In the genomic region with DNA sequence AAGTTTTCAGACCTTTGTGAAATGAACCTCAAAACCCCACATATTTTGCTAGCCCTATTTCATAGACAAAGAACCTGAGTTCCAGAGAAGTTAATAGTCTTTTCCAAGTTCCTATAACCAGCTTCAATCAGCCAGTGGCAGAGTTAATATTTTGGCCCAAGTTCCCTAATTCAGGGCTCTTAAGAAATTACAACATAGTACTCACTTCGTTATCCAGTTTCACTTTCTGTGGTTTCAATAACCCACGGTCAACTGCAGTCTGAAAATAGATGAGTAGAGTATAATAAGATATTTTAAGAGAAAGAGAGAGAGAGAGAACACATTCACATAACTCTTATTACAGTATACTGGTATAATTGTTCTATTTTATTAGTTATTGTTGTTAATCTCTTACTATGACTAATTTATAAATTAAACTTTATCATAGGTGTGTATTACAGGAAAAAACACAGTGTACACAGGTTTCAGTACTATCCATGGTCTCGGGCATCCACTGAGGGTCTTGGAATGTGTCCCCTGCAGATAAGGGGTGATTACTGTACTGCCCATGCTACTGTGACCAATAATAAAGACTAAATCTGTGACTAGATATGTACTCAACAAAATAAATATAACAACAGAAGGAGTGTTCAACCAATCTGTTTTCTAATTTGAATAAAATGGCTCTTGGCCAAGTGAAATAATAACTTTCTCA, we compare ENCODE assay signal across 10 cellular contexts. TPM values are rescaled to one million over a fixed set of nuclear protein-coding genes. Genes with fewer than 3 reads are reported as not detected.
A peak's percentile ranks its signal among the peaks of the same experiment; 100 is the strongest.
DNase-seq lines count a peak whose midpoint lies in the region; ATAC-seq and TF ChIP-seq lines count a peak whose summit lies in the region.
"Had no signal": no experiment of that assay in that cellular context is flagged by ENCODE, and none has a peak within 500 bp of the region (broad histone marks: within the 10 kb centered on the region; RNA-seq: fewer than 3 reads in every experiment).

No MANE protein-coding gene starts in this region.

- DNase-seq in RWPE2 (ENCODE audit: low spot score) (no peak), heart left ventricle (no peak), aorta (no peak), neural progenitor cell (ENCODE audit: low spot score) (no peak), testis (no peak)
- no peak for DNase-seq in activated CD4-positive, CD25-positive, alpha-beta regulatory T cell (lab: John Stamatoyannopoulos, UW)

- WGBS in heart left ventricle, 4 donors = 9 to 14% (median 11%) methylated on average over 3 of the region's 3 CpGs
- WGBS in aorta, 2 donors = 29 to 30% methylated on average over 3 of the region's 3 CpGs
- WGBS in testis, 2 donors = 40 to 49% methylated on average over 3 of the region's 3 CpGs

- peaks cover 8% of the 10 kb centered on the region for H3K4me1 Mint-ChIP-seq in neural progenitor cell

- H3K27ac ChIP-seq in RWPE2 (ENCODE audit: poor library complexity, severe bottlenecking) (no peak overlapping the region), heart left ventricle (peak overlapping the region; percentile 36 to 79 (median 69)), aorta (ENCODE audit: low read depth in 1 of 2, low read length in 2 of 2) (no peak overlapping the region), neural progenitor cell (no peak overlapping the region), testis (no peak overlapping the region)
- H3K27ac ChIP-seq: VCaP had no signal

- no peaks in the 10 kb centered on the region for H3K79me2 ChIP-seq in neural progenitor cell (ENCODE audit: low read depth)

- H3K9me3 Mint-ChIP-seq in neural progenitor cell = no peaks in the 10 kb centered on the region

- ATAC-seq in GM18907 (IDR thresholded peaks at IDR 0.05; ENCODE audit: unreplicated experiment) = peak; percentile 83
- peak; percentile 78 for ATAC-seq in HG02938 (IDR thresholded peaks at IDR 0.05; ENCODE audit: unreplicated experiment)
- ATAC-seq in RWPE2 (ENCODE audit: low read depth) = peak; percentile 72
- ATAC-seq in heart left ventricle = peak; percentile 33 to 87 (median 80)
- ATAC-seq in aorta (ENCODE audit: low FRiP score) = peak; percentile 80

- H3K4me3 Mint-ChIP-seq in neural progenitor cell = no peak overlapping the region

- no peak overlapping the region for H3K4me2 ChIP-seq in neural progenitor cell

- H3K36me3 Mint-ChIP-seq in neural progenitor cell = no peaks in the 10 kb centered on the region

- H3K4me3 ChIP-seq in RWPE2 (ENCODE audit: severe bottlenecking) = peak overlapping the region; percentile 0
- peak overlapping the region in 10 of 12 donors; percentile 19 to 49 (median 32) for H3K4me3 ChIP-seq in heart left ventricle
- H3K4me3 ChIP-seq in aorta (ENCODE audit: low read length in 2 of 2) = peak overlapping the region; percentile 24 to 35
- H3K4me3 ChIP-seq in neural progenitor cell = no peak overlapping the region
- H3K4me3 ChIP-seq in testis = no peak overlapping the region
- H3K4me3 ChIP-seq: skin epidermis had no signal

- no peak for TF ChIP-seq POLR2A in heart left ventricle (IDR thresholded peaks at IDR 0.05)
- no peak for TF ChIP-seq POLR2A in testis (IDR thresholded peaks at IDR 0.05)

- no peak overlapping the region for H2AFZ ChIP-seq in neural progenitor cell (replicated peaks)

- H3K9me3 ChIP-seq in RWPE2 (ENCODE audit: severe bottlenecking) (no peaks in the 10 kb centered on the region), heart left ventricle (no peaks in the 10 kb centered on the region), aorta (ENCODE audit: control insufficient read depth, low read length) (no peaks in the 10 kb centered on the region), neural progenitor cell (ENCODE audit: low read depth) (no peaks in the 10 kb centered on the region), testis (no peaks in the 10 kb centered on the region)

- no peaks in the 10 kb centered on the region for H3F3A ChIP-seq in neural progenitor cell (ENCODE audit: low read depth)

- H3K4me1 ChIP-seq in RWPE2 (ENCODE audit: insufficient read depth, poor library complexity, severe bottlenecking) (peaks cover 3% of the 10 kb centered on the region), heart left ventricle (peaks cover 5 to 38% (median 20%) of the 10 kb centered on the region in 12 donors), aorta (ENCODE audit: control insufficient read depth in 1 of 2, insufficient read depth in 2 of 2, low read length in 2 of 2) (peaks cover 0 to 3% of the 10 kb centered on the region in 2 donors), neural progenitor cell (no peaks in the 10 kb centered on the region), testis (no peaks in the 10 kb centered on the region)

- no peaks in the 10 kb centered on the region for H3K27me3 ChIP-seq in RWPE2 (ENCODE audit: insufficient read depth, poor library complexity, severe bottlenecking)
- no peaks in the 10 kb centered on the region for H3K27me3 ChIP-seq in heart left ventricle
- H3K27me3 ChIP-seq in aorta (ENCODE audit: control insufficient read depth in 1 of 2, insufficient read depth in 2 of 2, low read length in 1 of 2) = no peaks in the 10 kb centered on the region
- H3K27me3 ChIP-seq in neural progenitor cell = no peaks in the 10 kb centered on the region
- H3K27me3 ChIP-seq in testis = no peaks in the 10 kb centered on the region

- no peak overlapping the region for H3K27ac Mint-ChIP-seq in neural progenitor cell

- intact Hi-C loops in heart left ventricle (cut with DNase I) (no loop called here), aorta (cut with DNase I) (no loop called here), testis (cut with DNase I; ENCODE audit: low total_unique reads) (no loop called here)

- peaks cover 3% of the 10 kb centered on the region for H3K27me3 Mint-ChIP-seq in neural progenitor cell (ENCODE audit: insufficient read depth, low read depth)

- no peak for TF ChIP-seq CTCF in RWPE2 (IDR thresholded peaks at IDR 0.05; ENCODE audit: poor library complexity, severe bottlenecking)
- no peak for TF ChIP-seq CTCF in heart left ventricle (IDR thresholded peaks at IDR 0.05)
- no peak for TF ChIP-seq CTCF in neural progenitor cell (IDR thresholded peaks at IDR 0.05)
- TF ChIP-seq CTCF in testis (IDR thresholded peaks at IDR 0.05) = no peak

- H3K9ac ChIP-seq in neural progenitor cell = no peak overlapping the region

- H3K36me3 ChIP-seq in RWPE2 (ENCODE audit: low read depth) (no peaks in the 10 kb centered on the region), heart left ventricle (peaks cover 0 to 4% (median 0%) of the 10 kb centered on the region in 9 donors), aorta (ENCODE audit: control insufficient read depth in 1 of 2, insufficient read depth in 2 of 2, low read length in 1 of 2) (no peaks in the 10 kb centered on the region), neural progenitor cell (no peaks in the 10 kb centered on the region), testis (ENCODE audit: low read depth, missing control alignments) (no peaks in the 10 kb centered on the region)

- H4K20me1 ChIP-seq in neural progenitor cell (ENCODE audit: low read depth) = no peaks in the 10 kb centered on the region

RNA-seq across cellular contexts. Expression of gene MYOT, which starts 9.3 kb away (rescaled TPM):
- total RNA-seq in heart left ventricle = 100 to 1,000 TPM in 2 of 9 donors, 10 to 100 TPM in 6, 1 to 10 TPM in 1; 6.2 to 374 (median 27.7) TPM
- polyA plus RNA-seq in heart left ventricle = 100 to 1,000 TPM in 1 of 2 donors, 1 to 10 TPM in 1; 9.7 to 276 TPM
- total RNA-seq in aorta = 1 to 10 TPM; 4.0 to 7.1 TPM
- polyA plus RNA-seq in aorta = 1 to 10 TPM in 1 of 2 donors, under 1 TPM in 1; 0.26 to 6.3 TPM
- total RNA-seq in neural progenitor cell (ENCODE audit: low replicate concordance) = not detected in 2 replicates
- under 1 TPM; 0.43 to 0.79 TPM for total RNA-seq in testis
- polyA plus RNA-seq in testis (ENCODE audit: insufficient read depth, low read depth, low replicate concordance) = 7.2 TPM

RNA-seq across cellular contexts. Expression of gene PKD2L2, which starts 30.9 kb away (rescaled TPM):
- total RNA-seq in heart left ventricle = 1 to 10 TPM in 1 of 9 donors, under 1 TPM in 7, not detected in 1; 0.37 to 1.1 (median 0.52) TPM
- polyA plus RNA-seq in heart left ventricle = under 1 TPM in 1 of 2 donors, not detected in 1; 0.08 TPM
- total RNA-seq in aorta = not detected
- polyA plus RNA-seq in aorta = not detected
- total RNA-seq in neural progenitor cell (ENCODE audit: low replicate concordance) = not detected in 2 replicates
- total RNA-seq in testis = 1 to 10 TPM; 2.0 to 7.4 TPM
- 23.4 TPM for polyA plus RNA-seq in testis (ENCODE audit: insufficient read depth, low read depth, low replicate concordance)

Comparison
In these comparisons a context has a peak if more than half of its experiments do, and no peak if none do; other contexts are left out.
1. H3K27ac ChIP-seq: peak in heart left ventricle (12 of 12); none in RWPE2 (single experiment), aorta (0 of 2), neural progenitor cell (single experiment) and testis (0 of 2).
2. H3K4me3 ChIP-seq: peak in RWPE2 (single experiment), heart left ventricle (10 of 12) and aorta (2 of 2); none in neural progenitor cell (single experiment) and testis (0 of 2).
3. Peak in every context shown above with its lines, with median percentiles within 50 percentile points of each other: ATAC-seq.